13 cellular contexts compared by ENCODE assay signal in genomic region chr9:81410201-81410600, GRCh38.
DNase-seq lines count a peak whose midpoint lies in the region; TF ChIP-seq lines count a peak whose summit lies in the region.
"Had no signal": no experiment of that assay in that cellular context is flagged by ENCODE, and none has a peak within 500 bp of the region (broad histone marks: within the 10 kb centered on the region; RNA-seq: fewer than 3 reads in every experiment).

No MANE protein-coding gene starts in this region.

- H3K27me3 ChIP-seq in breast epithelium: no peaks in the 10 kb centered on the region
- H3K27me3 ChIP-seq: esophagus squamous epithelium had no signal

- no TSS peak for BruUV-seq in MCF 10A (replicated peaks; lab: Mats Ljungman, UMichigan)

- CTCF ChIA-PET in MCF 10A (lab: Yijun Ruan, JAX): no interaction called here

- no peaks in the 10 kb centered on the region for H3K4me1 Mint-ChIP-seq in MCF 10A (ENCODE audit: insufficient read depth, unreplicated experiment)
- H3K4me1 Mint-ChIP-seq: activated CD8-positive, alpha-beta memory T cell treated with anti-CD3 and anti-CD28 coated beads, Interleukin-2, amount 10 ng/mL, durations not matched to agents 7 days and 5 days; stimulated activated naive CD8-positive, alpha-beta T cell treated with anti-CD3 and anti-CD28 coated beads, Interleukin-15, amount 100 ng/mL, for 72 hours had no signal

- intact Hi-C loops in MCF 10A (cut with micrococcal nuclease) (no loop called here), breast epithelium (cut with DNase I; ENCODE audit: low total_unique reads) (no loop called here)

- peak; percentile 76 for DNase-seq in MCF 10A (ENCODE audit: unreplicated experiment)
- no peak for DNase-seq in breast epithelium (ENCODE audit: low spot score in 2 of 2)
- peak; percentile 47 for DNase-seq in fibroblast of the aortic adventitia (ENCODE audit: low read depth)
- no peak for DNase-seq in activated gamma-delta T cell (lab: John Stamatoyannopoulos, UW)
- no peak for DNase-seq in NCI-H446 (lab: John Stamatoyannopoulos, UW)
- no peak for DNase-seq in stimulated activated naive CD4-positive, alpha-beta T cell (lab: John Stamatoyannopoulos, UW)
- DNase-seq in nucleus accumbens (lab: John Stamatoyannopoulos, UW): no peak
- DNase-seq: activated CD8-positive, alpha-beta memory T cell treated with anti-CD3 and anti-CD28 coated beads, Interleukin-2, amount 10 ng/mL, durations not matched to agents 7 days and 5 days; esophagus squamous epithelium; NCI-H2029 treated with DMSO at 0.1 percent for 48 hours; stimulated activated naive CD8-positive, alpha-beta T cell treated with anti-CD3 and anti-CD28 coated beads, Interleukin-15, amount 100 ng/mL, for 72 hours; T-helper 9 cell had no signal

- TF ChIP-seq CTCF in MCF 10A (IDR thresholded peaks at IDR 0.05; ENCODE audit: unreplicated experiment): no peak
- TF ChIP-seq CTCF in breast epithelium (IDR thresholded peaks at IDR 0.05): peak in 1 of 3 donors; percentile 32
- TF ChIP-seq CTCF in WI38 (IDR thresholded peaks at IDR 0.05; ENCODE audit: low read depth, low read length): no peak
- no peak for TF ChIP-seq CTCF in fibroblast of the aortic adventitia (IDR thresholded peaks at IDR 0.05; ENCODE audit: insufficient read depth, low read length)

- no peaks in the 10 kb centered on the region for H3K9me3 ChIP-seq in breast epithelium
- H3K9me3 ChIP-seq: esophagus squamous epithelium had no signal

- H3K36me3 ChIP-seq in breast epithelium: no peaks in the 10 kb centered on the region
- H3K36me3 ChIP-seq: esophagus squamous epithelium had no signal

- H3K27ac ChIP-seq in breast epithelium: no peak overlapping the region
- H3K27ac ChIP-seq: esophagus squamous epithelium had no signal

- H3K4me3 ChIP-seq in breast epithelium (no peak overlapping the region), WI38 (ENCODE audit: low read depth, low read length) (peak overlapping the region; percentile 49), fibroblast of the aortic adventitia (ENCODE audit: low read depth, low read length) (peak overlapping the region; percentile 27)
- H3K4me3 ChIP-seq: esophagus squamous epithelium had no signal

- H3K36me3 Mint-ChIP-seq in MCF 10A (ENCODE audit: insufficient read depth, unreplicated experiment): peaks cover 6% of the 10 kb centered on the region
- H3K36me3 Mint-ChIP-seq: activated CD8-positive, alpha-beta memory T cell treated with anti-CD3 and anti-CD28 coated beads, Interleukin-2, amount 10 ng/mL, durations not matched to agents 7 days and 5 days had no signal

- no peak for TF ChIP-seq POLR2A in breast epithelium (IDR thresholded peaks at IDR 0.05)

- H3K4me1 ChIP-seq in breast epithelium: no peaks in the 10 kb centered on the region
- H3K4me1 ChIP-seq: esophagus squamous epithelium had no signal

- POLR2A ChIA-PET in MCF 10A (lab: Yijun Ruan, JAX): no interaction called here

- no peaks in the 10 kb centered on the region for H3K27me3 Mint-ChIP-seq in MCF 10A (ENCODE audit: insufficient read depth, unreplicated experiment)
- H3K27me3 Mint-ChIP-seq: activated CD8-positive, alpha-beta memory T cell treated with anti-CD3 and anti-CD28 coated beads, Interleukin-2, amount 10 ng/mL, durations not matched to agents 7 days and 5 days; stimulated activated naive CD8-positive, alpha-beta T cell treated with anti-CD3 and anti-CD28 coated beads, Interleukin-15, amount 100 ng/mL, for 72 hours had no signal

- H3K4me3 Mint-ChIP-seq in MCF 10A (ENCODE audit: unreplicated experiment): peak overlapping the region; percentile 45
- H3K4me3 Mint-ChIP-seq: activated CD8-positive, alpha-beta memory T cell treated with anti-CD3 and anti-CD28 coated beads, Interleukin-2, amount 10 ng/mL, durations not matched to agents 7 days and 5 days; stimulated activated naive CD8-positive, alpha-beta T cell treated with anti-CD3 and anti-CD28 coated beads, Interleukin-15, amount 100 ng/mL, for 72 hours had no signal

- peak overlapping the region; percentile 75 for H3K27ac Mint-ChIP-seq in MCF 10A (ENCODE audit: low read depth, unreplicated experiment)
- H3K27ac Mint-ChIP-seq: activated CD8-positive, alpha-beta memory T cell treated with anti-CD3 and anti-CD28 coated beads, Interleukin-2, amount 10 ng/mL, durations not matched to agents 7 days and 5 days; stimulated activated naive CD8-positive, alpha-beta T cell treated with anti-CD3 and anti-CD28 coated beads, Interleukin-15, amount 100 ng/mL, for 72 hours had no signal

- H3K9me3 Mint-ChIP-seq in MCF 10A (ENCODE audit: unreplicated experiment): no peaks in the 10 kb centered on the region
- H3K9me3 Mint-ChIP-seq: stimulated activated naive CD8-positive, alpha-beta T cell treated with anti-CD3 and anti-CD28 coated beads, Interleukin-15, amount 100 ng/mL, for 72 hours had no signal

Comparison
In these comparisons a context has a peak if more than half of its experiments do, and no peak if none do; other contexts are left out.
1. DNase-seq: peak in MCF 10A (single experiment) and fibroblast of the aortic adventitia (single experiment); none in breast epithelium (0 of 2), activated gamma-delta T cell (single experiment), NCI-H446 (0 of 2), stimulated activated naive CD4-positive, alpha-beta T cell (0 of 6) and nucleus accumbens (0 of 56).
2. H3K4me3 ChIP-seq: peak in WI38 (single experiment) and fibroblast of the aortic adventitia (single experiment); none in breast epithelium (0 of 3).